In genomic region chr12:57940052-57940914, GRCh38 we compare ENCODE assay signal across 8 cellular contexts. TPM values are rescaled to one million over a fixed set of nuclear protein-coding genes. Genes with fewer than 3 reads are reported as not detected.
DNase-seq lines count a peak whose midpoint lies in the region; ATAC-seq and TF ChIP-seq lines count a peak whose summit lies in the region.

No MANE protein-coding gene starts in this region.

- H3K27me3 ChIP-seq in GM06990 (replicated peaks; ENCODE audit: control insufficient read depth, insufficient read depth, low read length) (no peaks in the 10 kb centered on the region), PC-9 (ENCODE audit: insufficient read depth, low read depth) (no peaks in the 10 kb centered on the region)

- H3K36me3 ChIP-seq in GM06990 (ENCODE audit: control insufficient read depth, insufficient read depth, low read length) (no peaks in the 10 kb centered on the region), PC-9 (ENCODE audit: low read depth) (no peaks in the 10 kb centered on the region)

- DNase-seq in GM06990 (ENCODE audit: extremely low read depth, insufficient read length) (no peak), PC-9 (no peak), epithelial cell of esophagus (ENCODE audit: low read depth) (peak; percentile 3), progenitor cell of endocrine pancreas (ENCODE audit: low spot score, unreplicated experiment) (no peak), GM13977 (ENCODE audit: low spot score) (no peak), germinal center (ENCODE audit: low spot score) (no peak), sciatic nerve (ENCODE audit: low spot score) (no peak)

- ATAC-seq in GM21381 (IDR thresholded peaks at IDR 0.05; ENCODE audit: unreplicated experiment), result no peak
- ATAC-seq in sciatic nerve, result no peak

- peaks cover 20% of the 10 kb centered on the region for H3F3A ChIP-seq in PC-9 (ENCODE audit: insufficient read depth, low read depth)

- H3K4me2 ChIP-seq in PC-9, result peak overlapping the region; percentile 85

- H3K9me3 ChIP-seq in PC-9 (ENCODE audit: insufficient read depth, low read depth), result no peaks in the 10 kb centered on the region

- POLR2A ChIA-PET in PC-9 (lab: Charles Lee; ENCODE audit: unreplicated experiment), result interaction anchor here (0.6 kb wide), 2 partner anchors 12 to 385 kb away, joined by 4 to 22 read pairs; no protein-coding TSS in a partner anchor

- no TSS peak for BruUV-seq in PC-9 (replicated peaks; lab: Mats Ljungman, UMichigan)

- intact Hi-C loops in PC-9 (cut with micrococcal nuclease; ENCODE audit: unreplicated experiment) (no loop called here), sciatic nerve (cut with DNase I) (no loop called here)

- peaks cover 1% of the 10 kb centered on the region for H3K36me3 Mint-ChIP-seq in progenitor cell of endocrine pancreas (ENCODE audit: insufficient read depth)

- in situ Hi-C loops in GM13977 (cut with MboI; ENCODE audit: low pct_unique_long_range_greater_than_20kb, low sequenced_read_pairs, unreplicated experiment), result no loop called here

- peak overlapping the region; percentile 62 for H3K27ac ChIP-seq in PC-9

- H3K9me2 ChIP-seq in PC-9 (ENCODE audit: insufficient read depth), result no peaks in the 10 kb centered on the region

- TF ChIP-seq CTCF in GM06990 (IDR thresholded peaks at IDR 0.05; ENCODE audit: insufficient read depth, low read length, poor library complexity, severe bottlenecking) (no peak), PC-9 (conservative IDR thresholded peaks at IDR 0.05) (no peak), epithelial cell of esophagus (IDR thresholded peaks at IDR 0.05; ENCODE audit: insufficient read depth, low read depth, low read length, missing control alignments) (no peak), progenitor cell of endocrine pancreas (IDR thresholded peaks at IDR 0.05; ENCODE audit: unreplicated experiment) (no peak), GM13977 (IDR thresholded peaks at IDR 0.05; ENCODE audit: extremely low read depth, insufficient read depth, missing control alignments) (no peak)

- no peaks in the 10 kb centered on the region for H3K9me3 Mint-ChIP-seq in progenitor cell of endocrine pancreas (ENCODE audit: low read depth)

- H4K20me1 ChIP-seq in PC-9 (ENCODE audit: insufficient read depth), result no peaks in the 10 kb centered on the region

- H3K4me1 ChIP-seq in PC-9 (replicated peaks; ENCODE audit: insufficient read depth), result peaks cover 26% of the 10 kb centered on the region

- H3K4me3 ChIP-seq in GM06990 (replicated peaks; ENCODE audit: low read depth, low read length) (peak overlapping the region; percentile 71), PC-9 (peak overlapping the region; percentile 66), epithelial cell of esophagus (ENCODE audit: low read length) (no peak overlapping the region)

- peak overlapping the region; percentile 94 for H2AFZ ChIP-seq in PC-9

- CTCF ChIA-PET in PC-9 (lab: Charles Lee), result interaction anchor here (0.5 to 0.6 kb wide), 3 partner anchors 15 to 816 kb away, joined by 3 to 6 read pairs (median 3); no protein-coding TSS in a partner anchor

- no peak overlapping the region for H3K27ac Mint-ChIP-seq in progenitor cell of endocrine pancreas

- H3K27me3 Mint-ChIP-seq in progenitor cell of endocrine pancreas, result peaks cover 14% of the 10 kb centered on the region

- H3K4me3 Mint-ChIP-seq in progenitor cell of endocrine pancreas (ENCODE audit: low read depth), result peak overlapping the region; percentile 79

- peaks cover 18% of the 10 kb centered on the region for H3K4me1 Mint-ChIP-seq in progenitor cell of endocrine pancreas (ENCODE audit: low read depth)

- H3K79me2 ChIP-seq in PC-9 (ENCODE audit: low read depth), result no peaks in the 10 kb centered on the region

RNA-seq across cellular contexts. Expression of gene ATP23, which starts 1.1 kb away (rescaled TPM):
- total RNA-seq in PC-9 (2021) (5.1 and 6.5 TPM in 2 replicates), progenitor cell of endocrine pancreas (6.0 and 6.6 TPM in 2 replicates), sciatic nerve (8.5 TPM)
